ENCODE assay signal across 1 cellular context in the genomic region with DNA sequence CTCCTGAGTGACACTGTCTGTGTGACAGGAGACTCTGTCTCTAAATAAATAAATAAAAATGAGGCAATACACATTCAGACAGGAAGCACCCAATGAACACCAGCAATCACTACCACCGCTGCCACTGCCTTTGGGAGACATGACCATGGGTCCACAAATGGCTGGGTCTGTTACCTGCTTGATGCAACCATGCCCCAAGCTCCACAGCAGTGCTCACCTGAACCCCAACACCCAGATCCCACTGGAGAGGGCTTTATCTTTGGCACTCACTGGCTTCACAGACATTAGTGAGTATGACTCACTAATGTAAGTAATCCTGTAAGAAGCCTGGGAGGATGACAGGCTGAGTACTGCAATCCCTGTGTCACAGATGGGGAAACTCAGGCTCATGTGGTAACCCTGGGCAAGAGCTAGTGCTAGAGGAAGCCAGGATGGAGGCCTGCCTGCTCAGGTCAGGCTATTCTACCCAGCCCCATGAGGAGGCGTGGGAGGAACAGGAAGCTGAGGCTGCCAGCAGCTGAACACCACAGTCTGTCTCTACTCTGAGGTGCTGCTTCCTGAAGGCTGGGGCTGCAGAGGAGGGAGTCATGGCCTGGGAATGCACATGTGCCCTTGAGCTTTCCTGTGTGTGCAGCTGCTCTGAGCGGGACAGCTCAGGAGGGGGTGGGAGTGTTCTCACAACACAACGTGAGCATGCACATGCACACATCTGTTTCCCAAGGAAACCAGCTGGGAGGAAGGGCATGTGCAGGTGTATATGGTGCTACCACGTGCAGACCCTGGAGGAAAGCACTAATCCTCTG.
TF ChIP-seq lines count a peak whose summit lies in the region.

No MANE protein-coding gene starts in this region.

TF ChIP-seq in K562, 482 proteins besides CTCF, POLR2A, EP300 and RAD21 (continued from another document and continues in another):
- TF ChIP-seq, protein P1, sequence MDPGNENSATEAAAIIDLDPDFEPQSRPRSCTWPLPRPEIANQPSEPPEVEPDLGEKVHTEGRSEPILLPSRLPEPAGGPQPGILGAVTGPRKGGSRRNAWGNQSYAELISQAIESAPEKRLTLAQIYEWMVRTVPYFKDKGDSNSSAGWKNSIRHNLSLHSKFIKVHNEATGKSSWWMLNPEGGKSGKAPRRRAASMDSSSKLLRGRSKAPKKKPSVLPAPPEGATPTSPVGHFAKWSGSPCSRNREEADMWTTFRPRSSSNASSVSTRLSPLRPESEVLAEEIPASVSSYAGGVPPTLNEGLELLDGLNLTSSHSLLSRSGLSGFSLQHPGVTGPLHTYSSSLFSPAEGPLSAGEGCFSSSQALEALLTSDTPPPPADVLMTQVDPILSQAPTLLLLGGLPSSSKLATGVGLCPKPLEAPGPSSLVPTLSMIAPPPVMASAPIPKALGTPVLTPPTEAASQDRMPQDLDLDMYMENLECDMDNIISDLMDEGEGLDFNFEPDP (CRISPR knock-in tag; IDR thresholded peaks at IDR 0.05): peak; percentile 36; the same call in 1 of the 2 replicates
- TF ChIP-seq SMARCE1 (IDR thresholded peaks at IDR 0.05) (peak; percentile 68), MTA1 (IDR thresholded peaks at IDR 0.05; ENCODE audit: borderline replicate concordance) (0 out of 2 replicates have a peak, but pooled peaks have one; percentile 16), WHSC1 (IDR thresholded peaks at IDR 0.05; ENCODE audit: low read length) (no peak), NFATC3 (IDR thresholded peaks at IDR 0.05) (no peak), FOXA3 (CRISPR knock-in tag; conservative IDR thresholded peaks at IDR 0.05 in 1 of 2, IDR thresholded peaks at IDR 0.05 in 1 of 2) (no peak), RBM25 (IDR thresholded peaks at IDR 0.05; ENCODE audit: low read depth, low read length, severe bottlenecking) (no peak), EP400 (IDR thresholded peaks at IDR 0.05) (no peak; the same call in 1 of the 2 replicates), HOXB6 (CRISPR knock-in tag; IDR thresholded peaks at IDR 0.05; ENCODE audit: borderline replicate concordance) (no peak), ZKSCAN8 (CRISPR knock-in tag; IDR thresholded peaks at IDR 0.05) (peak; percentile 38; the same call in 1 of the 2 replicates), ZSCAN32 (CRISPR knock-in tag; IDR thresholded peaks at IDR 0.05) (no peak), ZNF511 (CRISPR knock-in tag; IDR thresholded peaks at IDR 0.05) (peak; percentile 62; the same call in 1 of the 2 replicates), NFIC (IDR thresholded peaks at IDR 0.05) (peak; percentile 19; the same call in 1 of the 2 replicates), FIP1L1 (IDR thresholded peaks at IDR 0.05; ENCODE audit: low read depth, low read length, poor library complexity, severe bottlenecking) (no peak), CHAMP1 (IDR thresholded peaks at IDR 0.05) (no peak), TEAD1 (CRISPR knock-in tag; IDR thresholded peaks at IDR 0.05) (peak in 1 of 2 experiments; percentile 60; a peak in 1 of 4 replicates), ZNF584 (CRISPR knock-in tag; IDR thresholded peaks at IDR 0.05; ENCODE audit: low read depth) (peak; percentile 87), KDM1A (IDR thresholded peaks at IDR 0.05) (no peak), SMC3 (conservative IDR thresholded peaks at IDR 0.05; ENCODE audit: insufficient read depth, low read depth, low read length) (0 out of 2 replicates have a peak, but pooled peaks have one; percentile 9), SRSF3 (IDR thresholded peaks at IDR 0.05; ENCODE audit: insufficient read depth, low read length) (no peak), SMAD4 (CRISPR knock-in tag; conservative IDR thresholded peaks at IDR 0.05) (peak; percentile 73), ZNF408 (CRISPR knock-in tag; IDR thresholded peaks at IDR 0.05; ENCODE audit: low read depth) (no peak), ZFX (CRISPR knock-in tag; IDR thresholded peaks at IDR 0.05) (no peak), CBFB (CRISPR knock-in tag; IDR thresholded peaks at IDR 0.05) (no peak), HNRNPL (IDR thresholded peaks at IDR 0.05; ENCODE audit: low read depth, low read length) (no peak), STAT5A (IDR thresholded peaks at IDR 0.05; ENCODE audit: borderline replicate concordance, low read length) (no peak), CXXC5 (CRISPR knock-in tag; IDR thresholded peaks at IDR 0.05) (no peak), HDGF (IDR thresholded peaks at IDR 0.05) (no peak), ZNF143 (CRISPR knock-in tag; IDR thresholded peaks at IDR 0.05) (no peak), RBM39 (optimal IDR thresholded peaks at IDR 0.05; ENCODE audit: low read depth, low read length) (no peak), ZNF589 (CRISPR knock-in tag; IDR thresholded peaks at IDR 0.05; ENCODE audit: low read depth) (0 out of 2 replicates have a peak, but pooled peaks have one; percentile 68), ARID2 (IDR thresholded peaks at IDR 0.05) (no peak), CHD2 (IDR thresholded peaks at IDR 0.05; ENCODE audit: low read depth, low read length) (no peak), TEAD2 (tag; IDR thresholded peaks at IDR 0.05) (no peak), ZNF318 (IDR thresholded peaks at IDR 0.05; ENCODE audit: borderline replicate concordance in 1 of 2, low read depth in 1 of 2) (peak in 1 of 2 experiments; percentile 17; a peak in 1 of 4 replicates), ETV1 (tag; conservative IDR thresholded peaks at IDR 0.05; ENCODE audit: low read depth) (peak; percentile 86), NFIX (CRISPR knock-in tag; IDR thresholded peaks at IDR 0.05; ENCODE audit: low read depth) (no peak), GATA2 (CRISPR knock-in tag; IDR thresholded peaks at IDR 0.05) (0 out of 2 replicates have a peak, but pooled peaks have one; percentile 27), USF1 (CRISPR knock-in tag; IDR thresholded peaks at IDR 0.05) (peak; percentile 51)
- TF ChIP-seq, protein P2, sequence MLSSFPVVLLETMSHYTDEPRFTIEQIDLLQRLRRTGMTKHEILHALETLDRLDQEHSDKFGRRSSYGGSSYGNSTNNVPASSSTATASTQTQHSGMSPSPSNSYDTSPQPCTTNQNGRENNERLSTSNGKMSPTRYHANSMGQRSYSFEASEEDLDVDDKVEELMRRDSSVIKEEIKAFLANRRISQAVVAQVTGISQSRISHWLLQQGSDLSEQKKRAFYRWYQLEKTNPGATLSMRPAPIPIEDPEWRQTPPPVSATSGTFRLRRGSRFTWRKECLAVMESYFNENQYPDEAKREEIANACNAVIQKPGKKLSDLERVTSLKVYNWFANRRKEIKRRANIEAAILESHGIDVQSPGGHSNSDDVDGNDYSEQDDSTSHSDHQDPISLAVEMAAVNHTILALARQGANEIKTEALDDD (IDR thresholded peaks at IDR 0.05): peak; percentile 48; the same call in 1 of the 2 replicates
- TF ChIP-seq, protein P3, sequence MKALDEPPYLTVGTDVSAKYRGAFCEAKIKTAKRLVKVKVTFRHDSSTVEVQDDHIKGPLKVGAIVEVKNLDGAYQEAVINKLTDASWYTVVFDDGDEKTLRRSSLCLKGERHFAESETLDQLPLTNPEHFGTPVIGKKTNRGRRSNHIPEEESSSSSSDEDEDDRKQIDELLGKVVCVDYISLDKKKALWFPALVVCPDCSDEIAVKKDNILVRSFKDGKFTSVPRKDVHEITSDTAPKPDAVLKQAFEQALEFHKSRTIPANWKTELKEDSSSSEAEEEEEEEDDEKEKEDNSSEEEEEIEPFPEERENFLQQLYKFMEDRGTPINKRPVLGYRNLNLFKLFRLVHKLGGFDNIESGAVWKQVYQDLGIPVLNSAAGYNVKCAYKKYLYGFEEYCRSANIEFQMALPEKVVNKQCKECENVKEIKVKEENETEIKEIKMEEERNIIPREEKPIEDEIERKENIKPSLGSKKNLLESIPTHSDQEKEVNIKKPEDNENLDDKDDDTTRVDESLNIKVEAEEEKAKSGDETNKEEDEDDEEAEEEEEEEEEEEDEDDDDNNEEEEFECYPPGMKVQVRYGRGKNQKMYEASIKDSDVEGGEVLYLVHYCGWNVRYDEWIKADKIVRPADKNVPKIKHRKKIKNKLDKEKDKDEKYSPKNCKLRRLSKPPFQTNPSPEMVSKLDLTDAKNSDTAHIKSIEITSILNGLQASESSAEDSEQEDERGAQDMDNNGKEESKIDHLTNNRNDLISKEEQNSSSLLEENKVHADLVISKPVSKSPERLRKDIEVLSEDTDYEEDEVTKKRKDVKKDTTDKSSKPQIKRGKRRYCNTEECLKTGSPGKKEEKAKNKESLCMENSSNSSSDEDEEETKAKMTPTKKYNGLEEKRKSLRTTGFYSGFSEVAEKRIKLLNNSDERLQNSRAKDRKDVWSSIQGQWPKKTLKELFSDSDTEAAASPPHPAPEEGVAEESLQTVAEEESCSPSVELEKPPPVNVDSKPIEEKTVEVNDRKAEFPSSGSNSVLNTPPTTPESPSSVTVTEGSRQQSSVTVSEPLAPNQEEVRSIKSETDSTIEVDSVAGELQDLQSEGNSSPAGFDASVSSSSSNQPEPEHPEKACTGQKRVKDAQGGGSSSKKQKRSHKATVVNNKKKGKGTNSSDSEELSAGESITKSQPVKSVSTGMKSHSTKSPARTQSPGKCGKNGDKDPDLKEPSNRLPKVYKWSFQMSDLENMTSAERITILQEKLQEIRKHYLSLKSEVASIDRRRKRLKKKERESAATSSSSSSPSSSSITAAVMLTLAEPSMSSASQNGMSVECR (CRISPR knock-in tag; IDR thresholded peaks at IDR 0.05): peak; percentile 34; the same call in 1 of the 2 replicates
